In genomic region chr22:44648821-44649566, GRCh38 we compare ENCODE assay signal across 12 cellular contexts. TPM values are rescaled to one million over a fixed set of nuclear protein-coding genes. Genes with fewer than 3 reads are reported as not detected.
DNase-seq lines count a peak whose midpoint lies in the region; ATAC-seq, FAIRE-seq and TF ChIP-seq lines count a peak whose summit lies in the region.
"Had no signal": no experiment of that assay in that cellular context is flagged by ENCODE, and none has a peak within 500 bp of the region (broad histone marks: within the 10 kb centered on the region; RNA-seq: fewer than 3 reads in every experiment).

No MANE protein-coding gene starts in this region.

- no peak overlapping the region for H2AFZ ChIP-seq in smooth muscle cell (ENCODE audit: low read depth)

- peaks cover 14% of the 10 kb centered on the region for H3K4me1 Mint-ChIP-seq in HFFc6 (ENCODE audit: low read depth)
- H3K4me1 Mint-ChIP-seq in activated T-helper 1 cell treated with anti-CD3 and anti-CD28 coated beads, Interleukin-12 subunit alpha, Interleukin-12 subunit beta, Interleukin-2, Interleukin-4 antibody, amounts not matched to agents 30 ng/mL and 10 ng/mL and 1 ng/mL, durations not matched to agents 14 hours and 24 hours and 36 hours (ENCODE audit: low read depth): no peaks in the 10 kb centered on the region
- no peaks in the 10 kb centered on the region for H3K4me1 Mint-ChIP-seq in activated CD4-positive, alpha-beta T cell treated with anti-CD3 and anti-CD28 coated beads, Interleukin-2, amount 10 ng/mL, durations not matched to agents 24 days and 14 days

- DNase-seq in HFFc6: peak; percentile 87
- DNase-seq in dedifferentiated amniotic fluid mesenchymal stem cell (ENCODE audit: extremely low spot score): peak; percentile 91
- DNase-seq in kidney: peak; percentile 48
- no peak for DNase-seq in smooth muscle cell (lab: John Stamatoyannopoulos, UW; ENCODE audit: unreplicated experiment)
- no peak for DNase-seq in coronary artery (ENCODE audit: low spot score)
- DNase-seq in activated T-helper 1 cell treated with anti-CD3 and anti-CD28 coated beads, Interleukin-12 subunit alpha, Interleukin-12 subunit beta, Interleukin-2, Interleukin-4 antibody, amounts not matched to agents 30 ng/mL and 10 ng/mL and 1 ng/mL, durations not matched to agents 14 hours and 24 hours and 36 hours (ENCODE audit: low spot score): no peak
- no peak for DNase-seq in activated CD4-positive, alpha-beta T cell treated with anti-CD3 and anti-CD28 coated beads, Interleukin-2, amount 10 ng/mL, durations not matched to agents 24 days and 14 days
- DNase-seq: DMS 273 treated with DMSO at 0.1 percent for 48 hours; NCI-H226; stimulated activated CD8-positive, alpha-beta memory T cell treated with anti-CD3 and anti-CD28 coated beads, Interleukin-4, amount 100 ng/mL, for 48 hours; SW 1271 had no signal

- intact Hi-C loops in kidney (cut with DNase I): no loop called here
- intact Hi-C loops in activated T-helper 1 cell treated with anti-CD3 and anti-CD28 coated beads, Interleukin-12 subunit alpha, Interleukin-12 subunit beta, Interleukin-2, Interleukin-4 antibody, amounts not matched to agents 30 ng/mL and 10 ng/mL and 1 ng/mL, durations not matched to agents 14 hours and 24 hours and 36 hours (cut with micrococcal nuclease): no loop called here
- intact Hi-C loops in activated CD4-positive, alpha-beta T cell treated with anti-CD3 and anti-CD28 coated beads, Interleukin-2, amount 10 ng/mL, durations not matched to agents 24 days and 14 days (cut with micrococcal nuclease): no loop called here

- H3K27me3 ChIP-seq in smooth muscle cell (ENCODE audit: low read depth): no peaks in the 10 kb centered on the region

- H3K27ac ChIP-seq in kidney (ENCODE audit: low read depth in 2 of 2, low read length in 2 of 2): peak overlapping the region in 1 of 2 donors; percentile 47
- peak overlapping the region; percentile 82 for H3K27ac ChIP-seq in smooth muscle cell (ENCODE audit: low read depth)
- H3K27ac ChIP-seq in coronary artery: peak overlapping the region in 1 of 2 donors; percentile 67

- TF ChIP-seq CTCF in HFFc6 (IDR thresholded peaks at IDR 0.05): no peak
- no peak for TF ChIP-seq CTCF in kidney (IDR thresholded peaks at IDR 0.05; ENCODE audit: borderline replicate concordance, extremely low read depth, insufficient read depth)
- TF ChIP-seq CTCF in smooth muscle cell (IDR thresholded peaks at IDR 0.05; ENCODE audit: borderline replicate concordance, insufficient read depth, poor library complexity, severe bottlenecking): no peak
- no peak for TF ChIP-seq CTCF in coronary artery (IDR thresholded peaks at IDR 0.05)

- H3K9ac ChIP-seq in kidney (ENCODE audit: low read length in 2 of 2) (no peak overlapping the region), smooth muscle cell (ENCODE audit: low read depth) (peak overlapping the region; percentile 32)

- WGBS in smooth muscle cell (ENCODE audit: low lambda C conversion rate): 37% methylated on average over 20 of the region's 20 CpGs

- ATAC-seq in GM19035 (IDR thresholded peaks at IDR 0.05; ENCODE audit: unreplicated experiment): no peak

- FAIRE-seq in kidney (lab: Jason Lieb, UNC): no peak

- peaks cover 4% of the 10 kb centered on the region for H3K27me3 Mint-ChIP-seq in HFFc6 (ENCODE audit: insufficient read depth)
- H3K27me3 Mint-ChIP-seq in activated T-helper 1 cell treated with anti-CD3 and anti-CD28 coated beads, Interleukin-12 subunit alpha, Interleukin-12 subunit beta, Interleukin-2, Interleukin-4 antibody, amounts not matched to agents 30 ng/mL and 10 ng/mL and 1 ng/mL, durations not matched to agents 14 hours and 24 hours and 36 hours (ENCODE audit: insufficient read depth): peaks cover 27% of the 10 kb centered on the region
- peaks cover 7% of the 10 kb centered on the region for H3K27me3 Mint-ChIP-seq in activated CD4-positive, alpha-beta T cell treated with anti-CD3 and anti-CD28 coated beads, Interleukin-2, amount 10 ng/mL, durations not matched to agents 24 days and 14 days

- H3K36me3 ChIP-seq in kidney (ENCODE audit: control insufficient read depth in 1 of 2, insufficient read depth in 2 of 2, low read length in 2 of 2): no peaks in the 10 kb centered on the region
- H3K36me3 ChIP-seq in smooth muscle cell (ENCODE audit: low read depth): no peaks in the 10 kb centered on the region

- no peaks in the 10 kb centered on the region for H3K9me3 Mint-ChIP-seq in HFFc6
- no peaks in the 10 kb centered on the region for H3K9me3 Mint-ChIP-seq in activated T-helper 1 cell treated with anti-CD3 and anti-CD28 coated beads, Interleukin-12 subunit alpha, Interleukin-12 subunit beta, Interleukin-2, Interleukin-4 antibody, amounts not matched to agents 30 ng/mL and 10 ng/mL and 1 ng/mL, durations not matched to agents 14 hours and 24 hours and 36 hours
- no peaks in the 10 kb centered on the region for H3K9me3 Mint-ChIP-seq in activated CD4-positive, alpha-beta T cell treated with anti-CD3 and anti-CD28 coated beads, Interleukin-2, amount 10 ng/mL, durations not matched to agents 24 days and 14 days

- H3K27ac Mint-ChIP-seq in HFFc6: peak overlapping the region; percentile 96
- H3K27ac Mint-ChIP-seq in activated T-helper 1 cell treated with anti-CD3 and anti-CD28 coated beads, Interleukin-12 subunit alpha, Interleukin-12 subunit beta, Interleukin-2, Interleukin-4 antibody, amounts not matched to agents 30 ng/mL and 10 ng/mL and 1 ng/mL, durations not matched to agents 14 hours and 24 hours and 36 hours: no peak overlapping the region
- no peak overlapping the region for H3K27ac Mint-ChIP-seq in activated CD4-positive, alpha-beta T cell treated with anti-CD3 and anti-CD28 coated beads, Interleukin-2, amount 10 ng/mL, durations not matched to agents 24 days and 14 days

- no peaks in the 10 kb centered on the region for H4K20me1 ChIP-seq in smooth muscle cell (ENCODE audit: low read depth)

- no peaks in the 10 kb centered on the region for H3K79me2 ChIP-seq in smooth muscle cell (ENCODE audit: low read depth)

- H3K4me1 ChIP-seq in kidney (ENCODE audit: control insufficient read depth in 1 of 2, insufficient read depth in 1 of 2, low read depth in 1 of 2, low read length in 2 of 2): peaks cover 0 to 2% of the 10 kb centered on the region in 2 donors
- H3K4me1 ChIP-seq in smooth muscle cell (ENCODE audit: low read depth): no peaks in the 10 kb centered on the region

- H3K4me2 ChIP-seq in smooth muscle cell: no peak overlapping the region

- no peaks in the 10 kb centered on the region for H3F3A ChIP-seq in smooth muscle cell (ENCODE audit: low read depth)

- no peaks in the 10 kb centered on the region for H3K36me3 Mint-ChIP-seq in HFFc6 (ENCODE audit: low read depth)
- no peaks in the 10 kb centered on the region for H3K36me3 Mint-ChIP-seq in activated T-helper 1 cell treated with anti-CD3 and anti-CD28 coated beads, Interleukin-12 subunit alpha, Interleukin-12 subunit beta, Interleukin-2, Interleukin-4 antibody, amounts not matched to agents 30 ng/mL and 10 ng/mL and 1 ng/mL, durations not matched to agents 14 hours and 24 hours and 36 hours (ENCODE audit: low read depth)
- no peaks in the 10 kb centered on the region for H3K36me3 Mint-ChIP-seq in activated CD4-positive, alpha-beta T cell treated with anti-CD3 and anti-CD28 coated beads, Interleukin-2, amount 10 ng/mL, durations not matched to agents 24 days and 14 days (ENCODE audit: low read depth)

- peak overlapping the region; percentile 76 for H3K4me3 Mint-ChIP-seq in HFFc6
- no peak overlapping the region for H3K4me3 Mint-ChIP-seq in activated T-helper 1 cell treated with anti-CD3 and anti-CD28 coated beads, Interleukin-12 subunit alpha, Interleukin-12 subunit beta, Interleukin-2, Interleukin-4 antibody, amounts not matched to agents 30 ng/mL and 10 ng/mL and 1 ng/mL, durations not matched to agents 14 hours and 24 hours and 36 hours
- H3K4me3 Mint-ChIP-seq in activated CD4-positive, alpha-beta T cell treated with anti-CD3 and anti-CD28 coated beads, Interleukin-2, amount 10 ng/mL, durations not matched to agents 24 days and 14 days: no peak overlapping the region

- H3K4me3 ChIP-seq in kidney (ENCODE audit: low read length in 2 of 2) (no peak overlapping the region), smooth muscle cell (no peak overlapping the region), coronary artery (no peak overlapping the region)

- H3K9me3 ChIP-seq in kidney (ENCODE audit: control insufficient read depth in 1 of 2, low read length in 2 of 2) (no peaks in the 10 kb centered on the region), smooth muscle cell (replicated peaks; ENCODE audit: low read depth) (no peaks in the 10 kb centered on the region)

RNA-seq across cellular contexts. Expression of gene PRR5, which starts 53.0 kb away (rescaled TPM):
- total RNA-seq in HFFc6 (2021; fragmentation: NEBNext Ultra II Directional; extraction: Animal tissue kit (Norgen Biotek cat#: 25700)): 10 to 100 TPM in 1 of 6 experiments, 1 to 10 TPM in 5; 4.6 to 12.7 (median 5.2) TPM
- total RNA-seq in kidney (24.0 TPM), smooth muscle cell (9.1 and 16.3 TPM in 2 replicates)
- polyA plus RNA-seq in kidney (ENCODE audit: insufficient read depth, low read depth, low replicate concordance) (46.0 TPM), smooth muscle cell (21.6 and 25.5 TPM in 2 replicates)
- 19.7 and 21.6 TPM in 2 replicates for total RNA-seq in activated T-helper 1 cell treated with anti-CD3 and anti-CD28 coated beads, Interleukin-12 subunit alpha, Interleukin-12 subunit beta, Interleukin-2, Interleukin-4 antibody, amounts not matched to agents 30 ng/mL and 10 ng/mL and 1 ng/mL, durations not matched to agents 14 hours and 24 hours and 36 hours
- 22.7 and 23.6 TPM in 2 replicates for total RNA-seq in activated CD4-positive, alpha-beta T cell treated with anti-CD3 and anti-CD28 coated beads, Interleukin-2, amount 10 ng/mL, durations not matched to agents 24 days and 14 days

Comparison
In these comparisons a context has a peak if more than half of its experiments do, and no peak if none do; other contexts are left out.
1. DNase-seq: peak in HFFc6 (single experiment), dedifferentiated amniotic fluid mesenchymal stem cell (single experiment) and kidney (single experiment); none in smooth muscle cell (single experiment), coronary artery (single experiment), activated T-helper 1 cell treated with anti-CD3 and anti-CD28 coated beads, Interleukin-12 subunit alpha, Interleukin-12 subunit beta, Interleukin-2, Interleukin-4 antibody, amounts not matched to agents 30 ng/mL and 10 ng/mL and 1 ng/mL, durations not matched to agents 14 hours and 24 hours and 36 hours (single experiment) and activated CD4-positive, alpha-beta T cell treated with anti-CD3 and anti-CD28 coated beads, Interleukin-2, amount 10 ng/mL, durations not matched to agents 24 days and 14 days (single experiment).